Comparison of ENCODE assay signal across 31 cellular contexts in the genomic region with DNA sequence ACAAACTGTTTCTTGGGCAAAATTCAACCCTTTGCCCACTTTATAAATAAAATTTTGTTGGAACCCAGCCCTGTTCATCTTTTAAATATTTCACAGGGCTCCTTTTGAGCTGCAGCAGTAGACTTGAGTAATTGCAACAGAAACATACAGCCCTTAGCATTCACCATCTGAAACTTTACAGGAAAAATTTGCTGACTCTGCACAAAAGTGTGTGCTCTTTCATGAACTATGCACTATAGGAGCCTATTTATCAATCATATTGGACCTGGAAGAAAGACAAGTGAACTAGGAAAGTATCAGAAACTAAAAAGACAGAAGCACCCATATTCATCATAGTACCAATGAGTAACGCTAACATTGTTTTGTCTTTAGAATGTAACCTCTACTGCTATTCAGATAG.
"Had no signal": no experiment of that assay in that cellular context is flagged by ENCODE, and none has a peak within 500 bp of the region (broad histone marks: within the 10 kb centered on the region; RNA-seq: fewer than 3 reads in every experiment).

No MANE protein-coding gene starts in this region.

- ATAC-seq: activated CD4-positive, alpha-beta T cell treated with anti-CD3 and anti-CD28 coated beads for 36 hours; activated CD4-positive, CD25-positive, alpha-beta regulatory T cell treated with anti-CD3 and anti-CD28 coated beads, Interleukin-2, amount 50 U/mL, for 24 hours; activated CD8-positive, alpha-beta memory T cell treated with anti-CD3 and anti-CD28 coated beads, Interleukin-2, amount 10 ng/mL, durations not matched to agents 7 days and 5 days; activated CD8-positive, alpha-beta T cell treated with anti-CD3 and anti-CD28 coated beads, Interleukin-2, amount 10 ng/mL, durations not matched to agents 7 days and 5 days; activated naive CD8-positive, alpha-beta T cell treated with anti-CD3 and anti-CD28 coated beads, Interleukin-2, amount 50 U/mL, for 24 hours; WTC11 had no signal

- H3K9me3 ChIP-seq: ascending aorta had no signal

- H3K36me3 ChIP-seq: ascending aorta, cardiac muscle cell, WERI-Rb-1 had no signal

- H3K27me3 ChIP-seq: ascending aorta, cardiac muscle cell had no signal

- H3K4me3 ChIP-seq: ascending aorta, cardiac muscle cell had no signal

- H3K4me1 ChIP-seq: ascending aorta had no signal

- FAIRE-seq: bronchial epithelial cell had no signal

- H3K27ac ChIP-seq: ascending aorta, cardiac muscle cell, WERI-Rb-1 had no signal

- DNase-seq: activated CD4-positive, alpha-beta memory T cell treated with anti-CD3 and anti-CD28 coated beads, Interleukin-2, amount 10 ng/mL, durations not matched to agents 7 days and 5 days; activated CD4-positive, alpha-beta T cell treated with anti-CD3 and anti-CD28 coated beads for 1 hour; activated CD4-positive, alpha-beta T cell treated with anti-CD3 and anti-CD28 coated beads for 36 hours; activated CD4-positive, alpha-beta T cell treated with anti-CD3 and anti-CD28 coated beads for 48 hours; activated CD4-positive, alpha-beta T cell treated with anti-CD3 and anti-CD28 coated beads, Interleukin-2, amount 10 ng/mL, durations not matched to agents 7 days and 5 days; activated CD4-positive, alpha-beta T cell treated with anti-CD3 and anti-CD28 coated beads, Interleukin-2, amount 50 U/mL, for 48 hours; activated CD4-positive, CD25-positive, alpha-beta regulatory T cell; activated CD8-positive, alpha-beta memory T cell treated with anti-CD3 and anti-CD28 coated beads for 24 hours; activated CD8-positive, alpha-beta memory T cell treated with anti-CD3 and anti-CD28 coated beads, Interleukin-2, amount 10 ng/mL, durations not matched to agents 7 days and 5 days; activated CD8-positive, alpha-beta memory T cell treated with anti-CD3 and anti-CD28 coated beads, Interleukin-2, amount 50 U/mL, for 48 hours; activated CD8-positive, alpha-beta T cell treated with anti-CD3 and anti-CD28 coated beads, Interleukin-2, amount 10 ng/mL, durations not matched to agents 7 days and 5 days; activated effector memory CD4-positive, alpha-beta T cell treated with Interleukin-2 at 50 U/mL for 16 hours; activated gamma-delta T cell; activated naive CD4-positive, alpha-beta T cell treated with anti-CD3 and anti-CD28 coated beads, Interleukin-2, amount 10 ng/mL, durations not matched to agents 7 days and 5 days; activated naive CD4-positive, alpha-beta T cell treated with Interleukin-2 at 50 U/mL for 16 hours; activated naive CD8-positive, alpha-beta T cell treated with anti-CD3 and anti-CD28 coated beads, Interleukin-2, amount 10 ng/mL, durations not matched to agents 7 days and 5 days; activated naive CD8-positive, alpha-beta T cell treated with anti-CD3 and anti-CD28 coated beads, Interleukin-2, amount 50 U/mL, for 24 hours; activated T-cell treated with anti-CD3 and anti-CD28 coated beads, Interleukin-2, amount 50 U/mL, for 24 hours; activated T-cell treated with anti-CD3 and anti-CD28 coated beads, Interleukin-2, amount 50 U/mL, for 48 hours; amygdala; anterior cingulate cortex; caudate nucleus; cerebellar nuclear complex; T-helper 2 cell; T-helper 9 cell; WERI-Rb-1 had no signal
